Comparison of ENCODE assay signal across 1 cellular context in the genomic region with DNA sequence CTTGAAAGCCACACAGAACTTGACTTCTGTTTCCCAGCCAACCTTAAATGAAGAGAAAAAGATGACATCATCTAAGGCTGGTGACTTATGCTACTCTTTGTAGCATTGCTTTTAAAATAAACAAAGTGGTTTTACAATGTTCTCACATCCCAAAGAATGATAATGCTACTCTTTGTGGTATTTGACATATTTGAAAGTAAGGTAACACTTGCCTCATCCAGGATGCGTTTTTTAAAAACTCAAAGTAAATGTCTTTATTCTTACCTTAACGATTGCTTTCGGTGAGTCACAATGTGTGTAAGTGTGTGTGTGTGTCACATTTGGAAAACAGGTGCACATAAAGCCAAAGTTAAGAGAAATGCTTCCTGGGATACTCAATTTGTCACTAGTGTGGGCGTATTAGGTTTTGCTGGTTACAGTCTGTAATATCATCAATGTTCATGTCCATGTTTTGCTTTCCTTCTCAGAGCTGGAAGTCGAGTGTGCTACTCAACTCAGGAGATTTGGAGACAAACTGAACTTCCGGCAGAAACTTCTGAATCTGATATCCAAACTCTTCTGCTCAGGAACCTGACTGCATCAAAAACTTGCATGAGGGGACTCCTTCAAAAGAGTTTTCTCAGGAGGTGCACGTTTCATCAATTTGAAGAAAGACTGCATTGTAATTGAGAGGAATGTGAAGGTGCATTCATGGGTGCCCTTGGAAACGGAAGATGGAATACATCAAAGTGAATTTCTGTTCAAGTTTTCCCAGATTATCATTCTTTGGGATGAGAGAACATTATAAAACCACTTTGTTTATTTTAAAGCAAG.
TF ChIP-seq lines count a peak whose summit lies in the region.

No MANE protein-coding gene starts in this region.

TF ChIP-seq in GM12878, 131 proteins besides CTCF, POLR2A, EP300 and RAD21 (continued from another document):
- TF ChIP-seq POU2F2 (IDR thresholded peaks at IDR 0.05; ENCODE audit: borderline replicate concordance, low read depth, low read length) (0 out of 3 replicates have a peak, but pooled peaks have one; percentile 5), ZNF24 (IDR thresholded peaks at IDR 0.05) (no peak), EGR1 (IDR thresholded peaks at IDR 0.05; ENCODE audit: borderline replicate concordance in 1 of 2, low read depth in 2 of 2, low read length in 2 of 2) (no peak), TCF3 (IDR thresholded peaks at IDR 0.05; ENCODE audit: borderline replicate concordance, insufficient read depth, low read depth, low read length) (0 out of 2 replicates have a peak, but pooled peaks have one; percentile 33), BCL11A (IDR thresholded peaks at IDR 0.05; ENCODE audit: low read depth, low read length) (no peak), JUNB (IDR thresholded peaks at IDR 0.05) (peak; percentile 63), ZNF207 (IDR thresholded peaks at IDR 0.05; ENCODE audit: borderline replicate concordance) (no peak), RAD51 (IDR thresholded peaks at IDR 0.05) (no peak), STAT3 (IDR thresholded peaks at IDR 0.05; ENCODE audit: low read depth, low read length) (no peak), SP1 (IDR thresholded peaks at IDR 0.05; ENCODE audit: low read depth, low read length) (no peak), RBBP5 (conservative IDR thresholded peaks at IDR 0.05) (no peak), PAX8 (IDR thresholded peaks at IDR 0.05) (no peak), RCOR1 (conservative IDR thresholded peaks at IDR 0.05; ENCODE audit: low read depth, low read length) (no peak), CREM (IDR thresholded peaks at IDR 0.05; ENCODE audit: low read depth) (peak; percentile 63), NBN (IDR thresholded peaks at IDR 0.05) (peak; percentile 58), HCFC1 (IDR thresholded peaks at IDR 0.05; ENCODE audit: low read length) (no peak), TBL1XR1 (IDR thresholded peaks at IDR 0.05; ENCODE audit: low read depth, low read length) (peak; percentile 42; the same call in 1 of the 2 replicates), FOS (IDR thresholded peaks at IDR 0.05; ENCODE audit: borderline replicate concordance, extremely low read depth, insufficient read length) (no peak), NFYA (IDR thresholded peaks at IDR 0.05; ENCODE audit: borderline replicate concordance, low read depth, low read length) (no peak), CBX5 (IDR thresholded peaks at IDR 0.05; ENCODE audit: low read depth) (no peak), DPF2 (IDR thresholded peaks at IDR 0.05) (peak; percentile 53; the same call in 1 of the 2 replicates), CHD4 (IDR thresholded peaks at IDR 0.05) (no peak), NFIC (IDR thresholded peaks at IDR 0.05; ENCODE audit: low read depth, low read length) (no peak), NR2F1 (conservative IDR thresholded peaks at IDR 0.05) (no peak), HDAC6 (IDR thresholded peaks at IDR 0.05; ENCODE audit: unreplicated experiment) (no peak), SIX5 (IDR thresholded peaks at IDR 0.05; ENCODE audit: low read depth, low read length, severe bottlenecking) (no peak), BRCA1 (IDR thresholded peaks at IDR 0.05; ENCODE audit: low read depth, low read length) (no peak), MYC (IDR thresholded peaks at IDR 0.05; ENCODE audit: insufficient read depth, insufficient read length, insufficient replicate concordance, low read length, severe bottlenecking) (no peak)
- TF ChIP-seq, protein P1, sequence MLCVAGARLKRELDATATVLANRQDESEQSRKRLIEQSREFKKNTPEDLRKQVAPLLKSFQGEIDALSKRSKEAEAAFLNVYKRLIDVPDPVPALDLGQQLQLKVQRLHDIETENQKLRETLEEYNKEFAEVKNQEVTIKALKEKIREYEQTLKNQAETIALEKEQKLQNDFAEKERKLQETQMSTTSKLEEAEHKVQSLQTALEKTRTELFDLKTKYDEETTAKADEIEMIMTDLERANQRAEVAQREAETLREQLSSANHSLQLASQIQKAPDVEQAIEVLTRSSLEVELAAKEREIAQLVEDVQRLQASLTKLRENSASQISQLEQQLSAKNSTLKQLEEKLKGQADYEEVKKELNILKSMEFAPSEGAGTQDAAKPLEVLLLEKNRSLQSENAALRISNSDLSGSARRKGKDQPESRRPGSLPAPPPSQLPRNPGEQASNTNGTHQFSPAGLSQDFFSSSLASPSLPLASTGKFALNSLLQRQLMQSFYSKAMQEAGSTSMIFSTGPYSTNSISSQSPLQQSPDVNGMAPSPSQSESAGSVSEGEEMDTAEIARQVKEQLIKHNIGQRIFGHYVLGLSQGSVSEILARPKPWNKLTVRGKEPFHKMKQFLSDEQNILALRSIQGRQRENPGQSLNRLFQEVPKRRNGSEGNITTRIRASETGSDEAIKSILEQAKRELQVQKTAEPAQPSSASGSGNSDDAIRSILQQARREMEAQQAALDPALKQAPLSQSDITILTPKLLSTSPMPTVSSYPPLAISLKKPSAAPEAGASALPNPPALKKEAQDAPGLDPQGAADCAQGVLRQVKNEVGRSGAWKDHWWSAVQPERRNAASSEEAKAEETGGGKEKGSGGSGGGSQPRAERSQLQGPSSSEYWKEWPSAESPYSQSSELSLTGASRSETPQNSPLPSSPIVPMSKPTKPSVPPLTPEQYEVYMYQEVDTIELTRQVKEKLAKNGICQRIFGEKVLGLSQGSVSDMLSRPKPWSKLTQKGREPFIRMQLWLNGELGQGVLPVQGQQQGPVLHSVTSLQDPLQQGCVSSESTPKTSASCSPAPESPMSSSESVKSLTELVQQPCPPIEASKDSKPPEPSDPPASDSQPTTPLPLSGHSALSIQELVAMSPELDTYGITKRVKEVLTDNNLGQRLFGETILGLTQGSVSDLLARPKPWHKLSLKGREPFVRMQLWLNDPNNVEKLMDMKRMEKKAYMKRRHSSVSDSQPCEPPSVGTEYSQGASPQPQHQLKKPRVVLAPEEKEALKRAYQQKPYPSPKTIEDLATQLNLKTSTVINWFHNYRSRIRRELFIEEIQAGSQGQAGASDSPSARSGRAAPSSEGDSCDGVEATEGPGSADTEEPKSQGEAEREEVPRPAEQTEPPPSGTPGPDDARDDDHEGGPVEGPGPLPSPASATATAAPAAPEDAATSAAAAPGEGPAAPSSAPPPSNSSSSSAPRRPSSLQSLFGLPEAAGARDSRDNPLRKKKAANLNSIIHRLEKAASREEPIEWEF (IDR thresholded peaks at IDR 0.05; ENCODE audit: insufficient replicate concordance, low read depth, low read length), result no peak
- TF ChIP-seq, protein P2, sequence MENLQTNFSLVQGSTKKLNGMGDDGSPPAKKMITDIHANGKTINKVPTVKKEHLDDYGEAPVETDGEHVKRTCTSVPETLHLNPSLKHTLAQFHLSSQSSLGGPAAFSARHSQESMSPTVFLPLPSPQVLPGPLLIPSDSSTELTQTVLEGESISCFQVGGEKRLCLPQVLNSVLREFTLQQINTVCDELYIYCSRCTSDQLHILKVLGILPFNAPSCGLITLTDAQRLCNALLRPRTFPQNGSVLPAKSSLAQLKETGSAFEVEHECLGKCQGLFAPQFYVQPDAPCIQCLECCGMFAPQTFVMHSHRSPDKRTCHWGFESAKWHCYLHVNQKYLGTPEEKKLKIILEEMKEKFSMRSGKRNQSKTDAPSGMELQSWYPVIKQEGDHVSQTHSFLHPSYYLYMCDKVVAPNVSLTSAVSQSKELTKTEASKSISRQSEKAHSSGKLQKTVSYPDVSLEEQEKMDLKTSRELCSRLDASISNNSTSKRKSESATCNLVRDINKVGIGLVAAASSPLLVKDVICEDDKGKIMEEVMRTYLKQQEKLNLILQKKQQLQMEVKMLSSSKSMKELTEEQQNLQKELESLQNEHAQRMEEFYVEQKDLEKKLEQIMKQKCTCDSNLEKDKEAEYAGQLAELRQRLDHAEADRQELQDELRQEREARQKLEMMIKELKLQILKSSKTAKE (IDR thresholded peaks at IDR 0.05; ENCODE audit: low read depth, poor library complexity, severe bottlenecking), result no peak
- TF ChIP-seq, protein P3, sequence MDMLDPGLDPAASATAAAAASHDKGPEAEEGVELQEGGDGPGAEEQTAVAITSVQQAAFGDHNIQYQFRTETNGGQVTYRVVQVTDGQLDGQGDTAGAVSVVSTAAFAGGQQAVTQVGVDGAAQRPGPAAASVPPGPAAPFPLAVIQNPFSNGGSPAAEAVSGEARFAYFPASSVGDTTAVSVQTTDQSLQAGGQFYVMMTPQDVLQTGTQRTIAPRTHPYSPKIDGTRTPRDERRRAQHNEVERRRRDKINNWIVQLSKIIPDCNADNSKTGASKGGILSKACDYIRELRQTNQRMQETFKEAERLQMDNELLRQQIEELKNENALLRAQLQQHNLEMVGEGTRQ (IDR thresholded peaks at IDR 0.05; ENCODE audit: borderline replicate concordance, low read depth, low read length), result no peak
